2 cellular contexts compared by ENCODE assay signal in genomic region chr2:132651115-132652099, GRCh38.
TF ChIP-seq lines count a peak whose summit lies in the region.

No MANE protein-coding gene starts in this region.

TF ChIP-seq in GM12878, 131 proteins besides CTCF, POLR2A, EP300 and RAD21:
- no peak for TF ChIP-seq ESRRA (IDR thresholded peaks at IDR 0.05; ENCODE audit: low read length)
- TF ChIP-seq CHD1 (IDR thresholded peaks at IDR 0.05; ENCODE audit: low read depth, low read length): no peak
- TF ChIP-seq NR2C1 (IDR thresholded peaks at IDR 0.05): no peak
- peak; percentile 47; the same call in 1 of the 2 replicates for TF ChIP-seq SMC3 (IDR thresholded peaks at IDR 0.05; ENCODE audit: borderline replicate concordance, low read length)
- no peak for TF ChIP-seq HDAC2 (IDR thresholded peaks at IDR 0.05)
- TF ChIP-seq SUPT20H (IDR thresholded peaks at IDR 0.05; ENCODE audit: borderline replicate concordance, control insufficient read depth, low read depth, low read length): no peak

TF ChIP-seq in HepG2, 621 proteins besides CTCF, POLR2A, EP300 and RAD21:
- TF ChIP-seq STAG1 (CRISPR knock-in tag; IDR thresholded peaks at IDR 0.05) (peak; percentile 58), CBFB (CRISPR knock-in tag; IDR thresholded peaks at IDR 0.05) (no peak), PAX8 (CRISPR knock-in tag; IDR thresholded peaks at IDR 0.05; ENCODE audit: borderline replicate concordance) (no peak), ZNF724P (CRISPR knock-in tag; IDR thresholded peaks at IDR 0.05; ENCODE audit: borderline replicate concordance) (no peak), SMC3 (IDR thresholded peaks at IDR 0.05; ENCODE audit: low read length) (peak; percentile 91), REST (IDR thresholded peaks at IDR 0.05; ENCODE audit: borderline replicate concordance in 1 of 2, low read depth in 1 of 2, low read length in 2 of 2) (no peak), PITX1 (CRISPR knock-in tag; IDR thresholded peaks at IDR 0.05) (no peak), ZNF430 (CRISPR knock-in tag; IDR thresholded peaks at IDR 0.05) (peak; percentile 44; the same call in 1 of the 2 replicates)
- TF ChIP-seq, protein P1, sequence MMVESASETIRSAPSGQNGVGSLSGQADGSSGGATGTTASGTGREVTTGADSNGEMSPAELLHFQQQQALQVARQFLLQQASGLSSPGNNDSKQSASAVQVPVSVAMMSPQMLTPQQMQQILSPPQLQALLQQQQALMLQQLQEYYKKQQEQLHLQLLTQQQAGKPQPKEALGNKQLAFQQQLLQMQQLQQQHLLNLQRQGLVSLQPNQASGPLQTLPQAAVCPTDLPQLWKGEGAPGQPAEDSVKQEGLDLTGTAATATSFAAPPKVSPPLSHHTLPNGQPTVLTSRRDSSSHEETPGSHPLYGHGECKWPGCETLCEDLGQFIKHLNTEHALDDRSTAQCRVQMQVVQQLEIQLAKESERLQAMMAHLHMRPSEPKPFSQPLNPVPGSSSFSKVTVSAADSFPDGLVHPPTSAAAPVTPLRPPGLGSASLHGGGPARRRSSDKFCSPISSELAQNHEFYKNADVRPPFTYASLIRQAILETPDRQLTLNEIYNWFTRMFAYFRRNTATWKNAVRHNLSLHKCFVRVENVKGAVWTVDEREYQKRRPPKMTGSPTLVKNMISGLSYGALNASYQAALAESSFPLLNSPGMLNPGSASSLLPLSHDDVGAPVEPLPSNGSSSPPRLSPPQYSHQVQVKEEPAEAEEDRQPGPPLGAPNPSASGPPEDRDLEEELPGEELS (CRISPR knock-in tag; IDR thresholded peaks at IDR 0.05): no peak
